ENCODE assay signal across 16 cellular contexts in the genomic region with DNA sequence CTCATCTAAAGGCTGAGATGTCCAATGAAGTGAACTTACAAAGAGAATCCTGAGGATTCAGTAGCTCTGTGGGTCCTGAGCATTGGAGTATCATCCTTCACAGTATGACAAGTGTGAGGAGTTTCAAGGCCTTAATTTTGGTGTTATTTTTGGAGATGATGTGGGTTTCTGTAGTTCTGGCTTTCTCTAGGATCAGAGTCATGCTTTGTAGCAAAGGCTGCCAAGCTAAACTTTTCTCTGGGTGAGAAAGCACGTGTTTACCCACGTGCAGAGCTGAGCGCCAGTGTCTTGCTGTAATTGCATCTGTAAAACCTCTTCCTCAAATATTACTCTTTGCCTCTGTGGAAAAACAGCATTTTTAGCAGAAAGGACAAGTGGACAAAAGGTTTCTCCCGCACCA.
A peak's percentile ranks its signal among the peaks of the same experiment; 100 is the strongest.
DNase-seq lines count a peak whose midpoint lies in the region; ATAC-seq and TF ChIP-seq lines count a peak whose summit lies in the region.
"Had no signal": no experiment of that assay in that cellular context is flagged by ENCODE, and none has a peak within 500 bp of the region (broad histone marks: within the 10 kb centered on the region; RNA-seq: fewer than 3 reads in every experiment).

No MANE protein-coding gene starts in this region.

- no peaks in the 10 kb centered on the region for H3K36me3 ChIP-seq in colonic mucosa
- no peaks in the 10 kb centered on the region for H3K36me3 ChIP-seq in testis (ENCODE audit: low read depth, missing control alignments)
- H3K36me3 ChIP-seq: neutrophil, Peyer's patch had no signal

- no peak for TF ChIP-seq POLR2A in testis (IDR thresholded peaks at IDR 0.05)

- H3K27me3 ChIP-seq in colonic mucosa (no peaks in the 10 kb centered on the region), testis (no peaks in the 10 kb centered on the region)
- H3K27me3 ChIP-seq: neutrophil, Peyer's patch had no signal

- H3K9me3 Mint-ChIP-seq in activated T-cell treated with anti-CD3 and anti-CD28 coated beads, Interleukin-2, amount 50 U/mL, for 4 hours = no peaks in the 10 kb centered on the region
- H3K9me3 Mint-ChIP-seq: activated naive CD8-positive, alpha-beta T cell treated with anti-CD3 and anti-CD28 coated beads, Interleukin-2, amount 50 U/mL, for 24 hours; stimulated activated naive CD8-positive, alpha-beta T cell treated with anti-CD3 and anti-CD28 coated beads, Interleukin-15, Interleukin-2, amounts not matched to agents 100 ng/mL and 50 ng/mL, for 24 hours had no signal

- H3K4me1 Mint-ChIP-seq in activated T-cell treated with anti-CD3 and anti-CD28 coated beads, Interleukin-2, amount 50 U/mL, for 4 hours (ENCODE audit: low read depth) = no peaks in the 10 kb centered on the region
- H3K4me1 Mint-ChIP-seq: activated naive CD8-positive, alpha-beta T cell treated with anti-CD3 and anti-CD28 coated beads, Interleukin-2, amount 50 U/mL, for 24 hours had no signal

- no peak for ATAC-seq in GM21528 (IDR thresholded peaks at IDR 0.05; ENCODE audit: low FRiP score, unreplicated experiment)
- no peak for ATAC-seq in activated T-cell treated with anti-CD3 and anti-CD28 coated beads, Interleukin-2, amount 50 U/mL, for 4 hours
- ATAC-seq: activated naive CD8-positive, alpha-beta T cell treated with anti-CD3 and anti-CD28 coated beads, Interleukin-2, amount 50 U/mL, for 24 hours; HCT116 had no signal

- H3K9me3 ChIP-seq in colonic mucosa (no peaks in the 10 kb centered on the region), testis (no peaks in the 10 kb centered on the region)
- H3K9me3 ChIP-seq: neutrophil, Peyer's patch had no signal

- H3K27me3 Mint-ChIP-seq in activated T-cell treated with anti-CD3 and anti-CD28 coated beads, Interleukin-2, amount 50 U/mL, for 4 hours (ENCODE audit: low read depth) = no peaks in the 10 kb centered on the region
- H3K27me3 Mint-ChIP-seq: activated naive CD8-positive, alpha-beta T cell treated with anti-CD3 and anti-CD28 coated beads, Interleukin-2, amount 50 U/mL, for 24 hours; stimulated activated naive CD8-positive, alpha-beta T cell treated with anti-CD3 and anti-CD28 coated beads, Interleukin-15, Interleukin-2, amounts not matched to agents 100 ng/mL and 50 ng/mL, for 24 hours had no signal

- intact Hi-C loops in colonic mucosa (cut with DNase I) (no loop called here), testis (cut with DNase I; ENCODE audit: low total_unique reads) (no loop called here)

- H3K9ac ChIP-seq in colonic mucosa (ENCODE audit: low read depth in 2 of 2, low read length in 2 of 2) = no peak overlapping the region

- no peak for TF ChIP-seq CTCF in colonic mucosa (IDR thresholded peaks at IDR 0.05)
- TF ChIP-seq CTCF in testis (IDR thresholded peaks at IDR 0.05) = no peak

- no peak overlapping the region for H3K4me3 Mint-ChIP-seq in activated T-cell treated with anti-CD3 and anti-CD28 coated beads, Interleukin-2, amount 50 U/mL, for 4 hours
- H3K4me3 Mint-ChIP-seq: activated naive CD8-positive, alpha-beta T cell treated with anti-CD3 and anti-CD28 coated beads, Interleukin-2, amount 50 U/mL, for 24 hours; stimulated activated naive CD8-positive, alpha-beta T cell treated with anti-CD3 and anti-CD28 coated beads, Interleukin-15, Interleukin-2, amounts not matched to agents 100 ng/mL and 50 ng/mL, for 24 hours had no signal

- peak; percentile 15 for DNase-seq in M059J (ENCODE audit: low read depth)
- DNase-seq in colonic mucosa = peak; percentile 18
- peak; percentile 2 for DNase-seq in kidney glomerular epithelial cell (lab: John Stamatoyannopoulos, UW)
- peak; percentile 81 for DNase-seq in testis
- no peak for DNase-seq in NAMALWA (ENCODE audit: low spot score)
- DNase-seq in stimulated activated naive CD4-positive, alpha-beta T cell treated with Interleukin-2 at 50 U/mL for 16 hours (lab: John Stamatoyannopoulos, UW) = no peak
- no peak for DNase-seq in activated T-cell treated with anti-CD3 and anti-CD28 coated beads, Interleukin-2, amount 50 U/mL, for 4 hours
- DNase-seq: activated naive CD8-positive, alpha-beta T cell treated with anti-CD3 and anti-CD28 coated beads, Interleukin-2, amount 50 U/mL, for 24 hours; COR-L47; NCI-H2171; Peyer's patch; stimulated activated CD4-positive, alpha-beta T cell treated with anti-CD3 and anti-CD28 coated beads, Interleukin-4, amount 100 ng/mL, for 1 hour had no signal

- H3K36me3 Mint-ChIP-seq in activated T-cell treated with anti-CD3 and anti-CD28 coated beads, Interleukin-2, amount 50 U/mL, for 4 hours (ENCODE audit: insufficient read depth) = no peaks in the 10 kb centered on the region

- H3K27ac ChIP-seq in colonic mucosa (no peak overlapping the region), testis (no peak overlapping the region)
- H3K27ac ChIP-seq: neutrophil, Peyer's patch had no signal

- no peaks in the 10 kb centered on the region for H3K4me1 ChIP-seq in colonic mucosa
- no peaks in the 10 kb centered on the region for H3K4me1 ChIP-seq in testis
- H3K4me1 ChIP-seq: Peyer's patch had no signal

- WGBS in testis, 2 donors = 54 to 55% methylated on average over 4 of the region's 4 CpGs

- H3K4me3 ChIP-seq in colonic mucosa = no peak overlapping the region
- no peak overlapping the region for H3K4me3 ChIP-seq in testis
- H3K4me3 ChIP-seq: Peyer's patch had no signal

Comparison
In these comparisons a context has a peak if more than half of its experiments do, and no peak if none do; other contexts are left out.
1. DNase-seq: peak in M059J (single experiment), colonic mucosa (single experiment), kidney glomerular epithelial cell (single experiment) and testis (single experiment); none in NAMALWA (single experiment), stimulated activated naive CD4-positive, alpha-beta T cell treated with Interleukin-2 at 50 U/mL for 16 hours (single experiment) and activated T-cell treated with anti-CD3 and anti-CD28 coated beads, Interleukin-2, amount 50 U/mL, for 4 hours (single experiment).